ENCODE assay signal across 23 cellular contexts in the genomic region with DNA sequence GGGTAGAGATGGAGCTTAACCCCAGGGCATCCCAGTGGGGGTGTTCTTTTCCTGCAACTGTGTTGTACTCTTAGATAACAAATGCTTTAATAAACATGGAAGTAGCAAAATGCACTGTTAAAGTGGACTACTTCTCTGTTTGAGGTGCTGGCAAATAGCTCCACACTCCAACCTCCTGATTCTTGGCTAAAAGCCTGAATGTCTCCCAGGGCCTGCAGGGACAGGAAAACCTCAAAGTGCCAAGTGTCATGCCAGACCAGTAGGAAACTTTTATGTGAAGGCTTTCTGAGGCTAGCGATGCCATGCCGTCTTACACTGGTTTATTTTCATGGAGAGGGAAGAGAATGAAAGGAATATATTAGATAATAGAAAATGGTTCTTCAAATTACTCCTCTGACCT. TPM values are rescaled to one million over a fixed set of nuclear protein-coding genes. Genes with fewer than 3 reads are reported as not detected.
DNase-seq lines count a peak whose midpoint lies in the region; ATAC-seq and TF ChIP-seq lines count a peak whose summit lies in the region.
"Had no signal": no experiment of that assay in that cellular context is flagged by ENCODE, and none has a peak within 500 bp of the region (broad histone marks: within the 10 kb centered on the region; RNA-seq: fewer than 3 reads in every experiment).

No MANE protein-coding gene starts in this region.

- peak; percentile 51 for DNase-seq in A673 (ENCODE audit: low spot score)
- peak; percentile 26 for DNase-seq in H4 (ENCODE audit: low spot score)
- no peak for DNase-seq in endodermal cell
- no peak for DNase-seq in neural crest cell (ENCODE audit: low read depth, low spot score)
- no peak for DNase-seq in NCI-H1436 treated with DMSO at 0.1 percent for 48 hours (lab: John Stamatoyannopoulos, UW)
- DNase-seq in stimulated activated naive CD8-positive, alpha-beta T cell treated with anti-CD3 and anti-CD28 coated beads, Interleukin-15, amount 100 ng/mL, for 72 hours: no peak
- DNase-seq in glomerular visceral epithelial cell (ENCODE audit: extremely low spot score): no peak
- DNase-seq in stimulated activated naive CD4-positive, alpha-beta T cell (lab: John Stamatoyannopoulos, UW): no peak
- DNase-seq: activated naive CD4-positive, alpha-beta T cell treated with anti-CD3 and anti-CD28 coated beads, Interleukin-2, amount 10 ng/mL, durations not matched to agents 7 days and 5 days; activated T-cell treated with anti-CD3 and anti-CD28 coated beads, Interleukin-2, amount 50 U/mL, for 4 hours; CD4-positive, alpha-beta T cell; effector memory CD4-positive, alpha-beta T cell; H7; Kasumi-1; mucosa of descending colon; NCI-H1092 treated with DMSO at 0.1 percent for 48 hours; NCI-H510A; right cardiac atrium; stimulated activated CD4-positive, alpha-beta T cell treated with anti-CD3 and anti-CD28 coated beads, Interleukin-15, amount 100 ng/mL, for 24 hours; T-helper 9 cell; testis had no signal

- H3K4me3 ChIP-seq in A673 (ENCODE audit: low read depth, low read length, poor library complexity, severe bottlenecking) (no peak overlapping the region), endodermal cell (ENCODE audit: low read length) (peak overlapping the region; percentile 26)
- H3K4me3 ChIP-seq: esophagus muscularis mucosa, gastroesophageal sphincter, mucosa of descending colon, testis had no signal

- no TSS peak for BruUV-seq in A673 (replicated peaks; lab: Mats Ljungman, UMichigan)

- H3K27ac Mint-ChIP-seq in endodermal cell (no peak overlapping the region), neural crest cell (ENCODE audit: unreplicated experiment) (no peak overlapping the region)
- H3K27ac Mint-ChIP-seq in stimulated activated naive CD8-positive, alpha-beta T cell treated with anti-CD3 and anti-CD28 coated beads, Interleukin-15, amount 100 ng/mL, for 72 hours: no peak overlapping the region
- H3K27ac Mint-ChIP-seq: activated naive CD4-positive, alpha-beta T cell treated with anti-CD3 and anti-CD28 coated beads, Interleukin-2, amount 10 ng/mL, durations not matched to agents 7 days and 5 days; CD4-positive, alpha-beta T cell had no signal

- H3K9ac ChIP-seq in endodermal cell (ENCODE audit: extremely low read depth, low read length, poor library complexity, severe bottlenecking): no peak overlapping the region

- H3K9me3 ChIP-seq in A673 (ENCODE audit: low read depth, low read length, poor library complexity, severe bottlenecking): no peaks in the 10 kb centered on the region
- no peaks in the 10 kb centered on the region for H3K9me3 ChIP-seq in endodermal cell (ENCODE audit: control insufficient read depth, low read length)
- H3K9me3 ChIP-seq: esophagus muscularis mucosa, gastroesophageal sphincter, mucosa of descending colon, testis had no signal

- TF ChIP-seq CTCF in A673 (conservative IDR thresholded peaks at IDR 0.05; ENCODE audit: low read depth, low read length): no peak
- no peak for TF ChIP-seq CTCF in endodermal cell (conservative IDR thresholded peaks at IDR 0.05)
- TF ChIP-seq CTCF in neural crest cell (conservative IDR thresholded peaks at IDR 0.05): no peak

- H3K27ac ChIP-seq in A673 (ENCODE audit: low read depth, low read length, poor library complexity, severe bottlenecking) (no peak overlapping the region), endodermal cell (ENCODE audit: low read depth, low read length) (no peak overlapping the region)
- H3K27ac ChIP-seq: esophagus muscularis mucosa, gastroesophageal sphincter, testis had no signal

- peaks cover 4% of the 10 kb centered on the region for H3K4me1 Mint-ChIP-seq in endodermal cell
- H3K4me1 Mint-ChIP-seq in neural crest cell: peaks cover 19% of the 10 kb centered on the region
- H3K4me1 Mint-ChIP-seq in stimulated activated naive CD8-positive, alpha-beta T cell treated with anti-CD3 and anti-CD28 coated beads, Interleukin-15, amount 100 ng/mL, for 72 hours: no peaks in the 10 kb centered on the region
- H3K4me1 Mint-ChIP-seq: activated naive CD4-positive, alpha-beta T cell treated with anti-CD3 and anti-CD28 coated beads, Interleukin-2, amount 10 ng/mL, durations not matched to agents 7 days and 5 days had no signal

- H3K9me3 Mint-ChIP-seq in endodermal cell (no peaks in the 10 kb centered on the region), neural crest cell (peaks cover 4% of the 10 kb centered on the region)
- peaks cover 0 to 5% of the 10 kb centered on the region in 2 donors for H3K9me3 Mint-ChIP-seq in stimulated activated naive CD8-positive, alpha-beta T cell treated with anti-CD3 and anti-CD28 coated beads, Interleukin-15, amount 100 ng/mL, for 72 hours
- H3K9me3 Mint-ChIP-seq: activated naive CD4-positive, alpha-beta T cell treated with anti-CD3 and anti-CD28 coated beads, Interleukin-2, amount 10 ng/mL, durations not matched to agents 7 days and 5 days; activated T-cell treated with anti-CD3 and anti-CD28 coated beads, Interleukin-2, amount 50 U/mL, for 4 hours had no signal

- ATAC-seq in stimulated activated naive CD8-positive, alpha-beta T cell treated with anti-CD3 and anti-CD28 coated beads, Interleukin-15, amount 100 ng/mL, for 72 hours: no peak
- ATAC-seq: activated T-cell treated with anti-CD3 and anti-CD28 coated beads, Interleukin-2, amount 50 U/mL, for 4 hours; gastroesophageal sphincter; mucosa of descending colon had no signal

- H3K4me1 ChIP-seq in A673 (ENCODE audit: insufficient read depth, low read length, poor library complexity, severe bottlenecking) (no peaks in the 10 kb centered on the region), endodermal cell (ENCODE audit: control insufficient read depth, insufficient read depth, low read length) (peaks cover 2% of the 10 kb centered on the region)
- H3K4me1 ChIP-seq: esophagus muscularis mucosa, gastroesophageal sphincter, testis had no signal

- POLR2A ChIA-PET in A673 (lab: Charles Lee; ENCODE audit: low non-redundant PET): no interaction called here

- CTCF ChIA-PET in A673 (lab: Charles Lee): no interaction called here

- H3K36me3 Mint-ChIP-seq in endodermal cell (ENCODE audit: low read depth): peaks cover 17% of the 10 kb centered on the region
- peaks cover 31% of the 10 kb centered on the region for H3K36me3 Mint-ChIP-seq in neural crest cell (ENCODE audit: low read depth)
- H3K36me3 Mint-ChIP-seq: activated naive CD4-positive, alpha-beta T cell treated with anti-CD3 and anti-CD28 coated beads, Interleukin-2, amount 10 ng/mL, durations not matched to agents 7 days and 5 days had no signal

- H3K27me3 Mint-ChIP-seq in endodermal cell (ENCODE audit: insufficient read depth) (peaks cover 18% of the 10 kb centered on the region), neural crest cell (ENCODE audit: low read depth) (no peaks in the 10 kb centered on the region)
- peaks cover 8% of the 10 kb centered on the region for H3K27me3 Mint-ChIP-seq in stimulated activated naive CD8-positive, alpha-beta T cell treated with anti-CD3 and anti-CD28 coated beads, Interleukin-15, amount 100 ng/mL, for 72 hours

- H3K4me3 Mint-ChIP-seq in endodermal cell (no peak overlapping the region), neural crest cell (peak overlapping the region; percentile 43)
- H3K4me3 Mint-ChIP-seq in stimulated activated naive CD8-positive, alpha-beta T cell treated with anti-CD3 and anti-CD28 coated beads, Interleukin-15, amount 100 ng/mL, for 72 hours: no peak overlapping the region
- H3K4me3 Mint-ChIP-seq: activated naive CD4-positive, alpha-beta T cell treated with anti-CD3 and anti-CD28 coated beads, Interleukin-2, amount 10 ng/mL, durations not matched to agents 7 days and 5 days; activated T-cell treated with anti-CD3 and anti-CD28 coated beads, Interleukin-2, amount 50 U/mL, for 4 hours; CD4-positive, alpha-beta T cell had no signal

- H3K36me3 ChIP-seq in A673 (ENCODE audit: insufficient read depth, low read length, poor library complexity, severe bottlenecking) (no peaks in the 10 kb centered on the region), endodermal cell (ENCODE audit: control insufficient read depth, insufficient read depth, low read length) (no peaks in the 10 kb centered on the region)
- H3K36me3 ChIP-seq: esophagus muscularis mucosa, gastroesophageal sphincter had no signal

- intact Hi-C loops in A673 (cut with micrococcal nuclease; ENCODE audit: unreplicated experiment): no loop called here

- WGBS in endodermal cell (ENCODE audit: insufficient coverage in 1 of 2, insufficient read length in 1 of 2), 2 experiments: 94 to 100% methylated on average over 2 of the region's 2 CpGs

- H3K27me3 ChIP-seq in A673 (replicated peaks; ENCODE audit: insufficient read depth, low read depth, low read length, poor library complexity) (no peaks in the 10 kb centered on the region), endodermal cell (ENCODE audit: control insufficient read depth, insufficient read depth, low read length, poor library complexity, severe bottlenecking) (peaks cover 9% of the 10 kb centered on the region)
- H3K27me3 ChIP-seq: testis had no signal

RNA-seq across cellular contexts. Expression of a gene that starts 6.8 kb away (rescaled TPM):
- total RNA-seq in A673 (2021) (3.8 and 4.5 TPM in 2 replicates), endodermal cell (10 to 100 TPM; 20.4 to 28.4 TPM), neural crest cell (16.5 and 17.9 TPM in 2 replicates)
- 0.46 and 0.51 TPM in 2 replicates for total RNA-seq in H4 (2014; rRNA removed; shearing (Covaris generic))
- polyA plus RNA-seq in endodermal cell (2013, experiment 1 of 2): 10.4 TPM
- 11.5 TPM for polyA plus RNA-seq in endodermal cell (2013, experiment 2 of 2)
- total RNA-seq: CD4-positive, alpha-beta T cell had no signal

Comparison
In these comparisons a context has a peak if more than half of its experiments do, and no peak if none do; other contexts are left out.
1. DNase-seq: peak in A673 (single experiment) and H4 (single experiment); none in endodermal cell (single experiment), neural crest cell (single experiment), NCI-H1436 treated with DMSO at 0.1 percent for 48 hours (single experiment), stimulated activated naive CD8-positive, alpha-beta T cell treated with anti-CD3 and anti-CD28 coated beads, Interleukin-15, amount 100 ng/mL, for 72 hours (0 of 2), glomerular visceral epithelial cell (single experiment) and stimulated activated naive CD4-positive, alpha-beta T cell (0 of 6).